Comparison of ENCODE assay signal across 30 cellular contexts in genomic region chr6:29488874-29489273, GRCh38. TPM values are rescaled to one million over a fixed set of nuclear protein-coding genes. Genes with fewer than 3 reads are reported as not detected.
"Had no signal": no experiment of that assay in that cellular context is flagged by ENCODE, and none has a peak within 500 bp of the region (broad histone marks: within the 10 kb centered on the region; RNA-seq: fewer than 3 reads in every experiment).

No MANE protein-coding gene starts in this region.

- H3K4me1 ChIP-seq: left lung, lower lobe of right lung, parathyroid adenoma, psoas muscle, right lobe of liver, suprapubic skin, tibial artery, upper lobe of right lung had no signal

- DNase-seq: hippocampal formation; left colon; left lung; lower lobe of right lung; mammary epithelial cell; mesenchymal stem cell; naive thymus-derived CD8-positive, alpha-beta T cell; nucleus accumbens; psoas muscle; right lobe of liver; stimulated activated CD4-positive, alpha-beta T cell treated with anti-CD3 and anti-CD28 coated beads, Interleukin-12 subunit alpha, Interleukin-12 subunit beta, amount 100 ng/mL, for 4 hours; stimulated activated CD4-positive, alpha-beta T cell treated with anti-CD3 and anti-CD28 coated beads, Interleukin-2, amount 100 ng/mL, for 24 hours; stimulated activated CD4-positive, alpha-beta T cell treated with anti-CD3 and anti-CD28 coated beads, Interleukin-4, amount 100 ng/mL, for 1 hour; stimulated activated naive B cell treated with anti-CD40 and anti-IgM and Interleukin-4, amounts not matched to agents 10 μg/mL and 1 μg/mL and 100 μg/mL, for 72 hours; stimulated activated naive CD8-positive, alpha-beta T cell treated with anti-CD3 and anti-CD28 coated beads, Interleukin-15, Interleukin-2, amounts not matched to agents 100 U/mL and 50 U/mL, for 24 hours; tibial artery; trophoblast cell; upper lobe of right lung had no signal

- H3K36me3 ChIP-seq: left lung, lower lobe of right lung, right lobe of liver, suprapubic skin, thoracic aorta, tibial artery, upper lobe of right lung had no signal

- H3K27ac ChIP-seq: left lung, lower lobe of right lung, parathyroid adenoma, psoas muscle, right lobe of liver, suprapubic skin, thoracic aorta, tibial artery, upper lobe of right lung had no signal

- H3K27me3 ChIP-seq: left lung, right lobe of liver, tibial artery, upper lobe of right lung had no signal

- FAIRE-seq: keratinocyte, urothelium cell line had no signal

- ATAC-seq: left colon; left lung; lower lobe of right lung; naive thymus-derived CD8-positive, alpha-beta T cell; psoas muscle; right lobe of liver; stimulated activated naive B cell treated with anti-CD40 and anti-IgM and Interleukin-4, amounts not matched to agents 10 μg/mL and 1 μg/mL and 100 μg/mL, for 72 hours; stimulated activated naive CD8-positive, alpha-beta T cell treated with anti-CD3 and anti-CD28 coated beads, Interleukin-15, Interleukin-2, amounts not matched to agents 100 U/mL and 50 U/mL, for 24 hours; upper lobe of right lung had no signal

- H2AFZ ChIP-seq: parathyroid adenoma had no signal

- H3K9ac ChIP-seq: parathyroid adenoma had no signal

- H3K9me3 ChIP-seq: left lung, lower lobe of right lung, psoas muscle, right lobe of liver, suprapubic skin, thoracic aorta, tibial artery, upper lobe of right lung had no signal

- H3K4me3 ChIP-seq: left lung, lower lobe of right lung, psoas muscle, right lobe of liver, suprapubic skin, thoracic aorta, tibial artery, upper lobe of right lung had no signal

- H3K79me2 ChIP-seq: parathyroid adenoma had no signal

RNA-seq across cellular contexts. Expression of gene MAS1L, which starts 1.1 kb away (rescaled TPM):
- total RNA-seq: left lung; liver; mammary epithelial cell; naive thymus-derived CD8-positive, alpha-beta T cell; neural crest cell; osteoblast; posterior vena cava; psoas muscle; right lobe of liver; skeletal muscle tissue; subcutaneous adipose tissue; suprapubic skin; thoracic aorta had no signal
- polyA plus RNA-seq: keratinocyte; liver; mammary epithelial cell; naive thymus-derived CD8-positive, alpha-beta T cell; psoas muscle had no signal

RNA-seq across cellular contexts. Expression of gene OR2H1, which starts 31.9 kb away (rescaled TPM):
- total RNA-seq: left colon; left lung; liver; lower lobe of right lung; mammary epithelial cell; mucosa of gallbladder; naive thymus-derived CD8-positive, alpha-beta T cell; neural crest cell; osteoblast; posterior vena cava; psoas muscle; right lobe of liver; skeletal muscle tissue; subcutaneous adipose tissue; suprapubic skin; thoracic aorta; upper lobe of right lung had no signal
- polyA plus RNA-seq: keratinocyte; liver; mammary epithelial cell; naive thymus-derived CD8-positive, alpha-beta T cell had no signal

RNA-seq across cellular contexts. Expression of gene OR11A1, which starts 32.0 kb away (rescaled TPM):
- total RNA-seq: left colon; left lung; liver; lower lobe of right lung; mammary epithelial cell; mucosa of gallbladder; naive thymus-derived CD8-positive, alpha-beta T cell; neural crest cell; osteoblast; posterior vena cava; psoas muscle; right lobe of liver; skeletal muscle tissue; subcutaneous adipose tissue; suprapubic skin; thoracic aorta; upper lobe of right lung had no signal
- polyA plus RNA-seq: keratinocyte; liver; mammary epithelial cell; naive thymus-derived CD8-positive, alpha-beta T cell; psoas muscle had no signal

RNA-seq across cellular contexts. Expression of gene OR10C1, which starts 49.8 kb away (rescaled TPM):
- total RNA-seq: left colon; left lung; liver; lower lobe of right lung; mammary epithelial cell; mucosa of gallbladder; naive thymus-derived CD8-positive, alpha-beta T cell; neural crest cell; osteoblast; posterior vena cava; psoas muscle; right lobe of liver; skeletal muscle tissue; subcutaneous adipose tissue; suprapubic skin; thoracic aorta; upper lobe of right lung had no signal
- polyA plus RNA-seq: keratinocyte; liver; mammary epithelial cell; naive thymus-derived CD8-positive, alpha-beta T cell; psoas muscle had no signal
